Comparison of ENCODE assay signal across 1 cellular context in the genomic region with DNA sequence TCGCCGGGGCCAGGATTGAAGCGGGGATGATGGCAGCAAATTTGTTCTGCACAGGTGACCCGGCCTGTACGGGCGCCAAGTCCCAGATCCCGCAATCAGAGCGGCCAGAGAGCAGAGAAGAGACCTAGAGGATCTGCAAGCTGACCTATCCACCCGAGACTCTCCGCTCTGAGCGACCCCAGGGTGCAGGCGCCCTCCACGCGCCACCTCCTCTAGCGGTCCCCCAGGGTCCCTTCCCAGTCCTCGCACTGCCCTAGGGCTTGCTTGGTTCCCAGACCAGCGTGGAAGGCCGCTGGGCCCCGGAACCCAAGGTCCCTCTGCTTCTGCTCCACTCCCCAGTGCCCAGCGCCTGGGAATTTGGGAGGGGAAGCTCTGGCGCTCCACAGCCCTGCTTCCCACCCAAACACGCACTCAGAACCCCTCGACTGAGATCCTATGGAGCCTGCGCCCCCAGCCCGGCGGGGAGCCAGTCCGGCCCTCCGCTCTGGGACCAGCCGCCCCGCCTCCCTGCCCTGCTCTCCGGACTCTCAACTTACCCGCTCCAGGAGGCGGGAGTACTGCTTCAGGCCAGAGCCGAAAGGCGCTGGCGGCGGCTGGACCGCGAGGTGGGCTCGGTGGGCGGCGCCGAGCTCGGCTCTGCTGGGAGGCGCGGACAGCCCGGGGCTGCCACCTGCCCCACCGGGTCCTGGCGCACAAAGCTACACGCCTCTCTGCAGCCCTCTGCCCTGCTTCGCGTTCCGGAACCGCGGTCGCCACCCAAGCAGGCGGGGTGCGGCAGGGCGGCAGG.
TF ChIP-seq lines count a peak whose summit lies in the region.

No MANE protein-coding gene starts in this region.

TF ChIP-seq in HepG2, 621 proteins besides CTCF, POLR2A, EP300 and RAD21 (continued from another document and continues in another):
- TF ChIP-seq UBTF (CRISPR knock-in tag; IDR thresholded peaks at IDR 0.05) (peak; percentile 73), IRF1 (CRISPR knock-in tag; IDR thresholded peaks at IDR 0.05; ENCODE audit: low read depth) (no peak), RXRA (CRISPR knock-in tag; IDR thresholded peaks at IDR 0.05) (0 out of 2 replicates have a peak, but pooled peaks have one; percentile 19), SRSF4 (IDR thresholded peaks at IDR 0.05; ENCODE audit: low read depth, low read length, poor library complexity, severe bottlenecking) (no peak), ZNF382 (CRISPR knock-in tag; IDR thresholded peaks at IDR 0.05; ENCODE audit: borderline replicate concordance) (no peak), KDM4B (CRISPR knock-in tag; IDR thresholded peaks at IDR 0.05) (no peak), ZNF674 (CRISPR knock-in tag; IDR thresholded peaks at IDR 0.05; ENCODE audit: low read depth) (no peak), ZBTB7A (CRISPR knock-in tag; IDR thresholded peaks at IDR 0.05) (no peak), ZNF407 (CRISPR knock-in tag; IDR thresholded peaks at IDR 0.05; ENCODE audit: not compliant biosample characterization) (peak; percentile 21), SMAD3 (CRISPR knock-in tag; IDR thresholded peaks at IDR 0.05) (no peak), ZNF598 (CRISPR knock-in tag; IDR thresholded peaks at IDR 0.05; ENCODE audit: borderline replicate concordance) (no peak), ZSCAN20 (CRISPR knock-in tag; IDR thresholded peaks at IDR 0.05; ENCODE audit: borderline replicate concordance) (0 out of 2 replicates have a peak, but pooled peaks have one; percentile 7), ZFY (CRISPR knock-in tag; IDR thresholded peaks at IDR 0.05) (0 out of 2 replicates have a peak, but pooled peaks have one; percentile 32), KDM3A (CRISPR knock-in tag; IDR thresholded peaks at IDR 0.05; ENCODE audit: low read depth) (peak; percentile 56; the same call in 1 of the 2 replicates), ONECUT2 (CRISPR knock-in tag; IDR thresholded peaks at IDR 0.05) (no peak), LCORL (IDR thresholded peaks at IDR 0.05) (no peak), LCORL (CRISPR knock-in tag; IDR thresholded peaks at IDR 0.05) (0 out of 2 replicates have a peak, but pooled peaks have one; percentile 43), ZNF777 (CRISPR knock-in tag; IDR thresholded peaks at IDR 0.05) (peak; percentile 77), ATRX (CRISPR knock-in tag; IDR thresholded peaks at IDR 0.05; ENCODE audit: borderline replicate concordance) (no peak), ZNF7 (CRISPR knock-in tag; IDR thresholded peaks at IDR 0.05) (no peak), CBX2 (IDR thresholded peaks at IDR 0.05; ENCODE audit: low read depth, low read length) (no peak), CBX2 (CRISPR knock-in tag; IDR thresholded peaks at IDR 0.05; ENCODE audit: low read depth) (no peak), ZNF343 (CRISPR knock-in tag; IDR thresholded peaks at IDR 0.05) (no peak), ZNF501 (CRISPR knock-in tag; IDR thresholded peaks at IDR 0.05) (peak; percentile 50), HES4 (CRISPR knock-in tag; IDR thresholded peaks at IDR 0.05; ENCODE audit: borderline replicate concordance) (peak; percentile 65; the same call in 1 of the 2 replicates), GTF3A (CRISPR knock-in tag; conservative IDR thresholded peaks at IDR 0.05) (no peak), ZNF639 (CRISPR knock-in tag; conservative IDR thresholded peaks at IDR 0.05) (no peak), ZNF333 (CRISPR knock-in tag; IDR thresholded peaks at IDR 0.05; ENCODE audit: borderline replicate concordance) (no peak), MEIS2 (CRISPR knock-in tag; IDR thresholded peaks at IDR 0.05) (0 out of 2 replicates have a peak, but pooled peaks have one; percentile 19), ZIK1 (CRISPR knock-in tag; IDR thresholded peaks at IDR 0.05; ENCODE audit: borderline replicate concordance, low read depth) (0 out of 2 replicates have a peak, but pooled peaks have one; percentile 52)
- TF ChIP-seq, protein P1, sequence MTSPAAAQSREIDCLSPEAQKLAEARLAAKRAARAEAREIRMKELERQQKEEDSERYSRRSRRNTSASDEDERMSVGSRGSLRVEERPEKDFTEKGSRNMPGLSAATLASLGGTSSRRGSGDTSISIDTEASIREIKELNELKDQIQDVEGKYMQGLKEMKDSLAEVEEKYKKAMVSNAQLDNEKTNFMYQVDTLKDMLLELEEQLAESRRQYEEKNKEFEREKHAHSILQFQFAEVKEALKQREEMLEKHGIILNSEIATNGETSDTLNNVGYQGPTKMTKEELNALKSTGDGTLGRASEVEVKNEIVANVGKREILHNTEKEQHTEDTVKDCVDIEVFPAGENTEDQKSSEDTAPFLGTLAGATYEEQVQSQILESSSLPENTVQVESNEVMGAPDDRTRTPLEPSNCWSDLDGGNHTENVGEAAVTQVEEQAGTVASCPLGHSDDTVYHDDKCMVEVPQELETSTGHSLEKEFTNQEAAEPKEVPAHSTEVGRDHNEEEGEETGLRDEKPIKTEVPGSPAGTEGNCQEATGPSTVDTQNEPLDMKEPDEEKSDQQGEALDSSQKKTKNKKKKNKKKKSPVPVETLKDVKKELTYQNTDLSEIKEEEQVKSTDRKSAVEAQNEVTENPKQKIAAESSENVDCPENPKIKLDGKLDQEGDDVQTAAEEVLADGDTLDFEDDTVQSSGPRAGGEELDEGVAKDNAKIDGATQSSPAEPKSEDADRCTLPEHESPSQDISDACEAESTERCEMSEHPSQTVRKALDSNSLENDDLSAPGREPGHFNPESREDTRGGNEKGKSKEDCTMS (CRISPR knock-in tag; conservative IDR thresholded peaks at IDR 0.05) = 0 out of 2 replicates have a peak, but pooled peaks have one; percentile 8
- TF ChIP-seq, protein P2, sequence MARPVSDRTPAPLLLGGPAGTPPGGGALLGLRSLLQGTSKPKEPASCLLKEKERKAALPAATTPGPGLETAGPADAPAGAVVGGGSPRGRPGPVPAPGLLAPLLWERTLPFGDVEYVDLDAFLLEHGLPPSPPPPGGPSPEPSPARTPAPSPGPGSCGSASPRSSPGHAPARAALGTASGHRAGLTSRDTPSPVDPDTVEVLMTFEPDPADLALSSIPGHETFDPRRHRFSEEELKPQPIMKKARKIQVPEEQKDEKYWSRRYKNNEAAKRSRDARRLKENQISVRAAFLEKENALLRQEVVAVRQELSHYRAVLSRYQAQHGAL (CRISPR knock-in tag; IDR thresholded peaks at IDR 0.05; ENCODE audit: not compliant biosample characterization) = no peak
- TF ChIP-seq, protein P3, sequence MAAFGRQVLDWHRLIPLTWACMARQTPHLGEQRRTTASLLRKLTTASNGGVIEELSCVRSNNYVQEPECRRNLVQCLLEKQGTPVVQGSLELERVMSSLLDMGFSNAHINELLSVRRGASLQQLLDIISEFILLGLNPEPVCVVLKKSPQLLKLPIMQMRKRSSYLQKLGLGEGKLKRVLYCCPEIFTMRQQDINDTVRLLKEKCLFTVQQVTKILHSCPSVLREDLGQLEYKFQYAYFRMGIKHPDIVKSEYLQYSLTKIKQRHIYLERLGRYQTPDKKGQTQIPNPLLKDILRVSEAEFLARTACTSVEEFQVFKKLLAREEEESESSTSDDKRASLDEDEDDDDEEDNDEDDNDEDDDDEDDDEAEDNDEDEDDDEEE (CRISPR knock-in tag; IDR thresholded peaks at IDR 0.05) = peak; percentile 91
- TF ChIP-seq, protein P4, sequence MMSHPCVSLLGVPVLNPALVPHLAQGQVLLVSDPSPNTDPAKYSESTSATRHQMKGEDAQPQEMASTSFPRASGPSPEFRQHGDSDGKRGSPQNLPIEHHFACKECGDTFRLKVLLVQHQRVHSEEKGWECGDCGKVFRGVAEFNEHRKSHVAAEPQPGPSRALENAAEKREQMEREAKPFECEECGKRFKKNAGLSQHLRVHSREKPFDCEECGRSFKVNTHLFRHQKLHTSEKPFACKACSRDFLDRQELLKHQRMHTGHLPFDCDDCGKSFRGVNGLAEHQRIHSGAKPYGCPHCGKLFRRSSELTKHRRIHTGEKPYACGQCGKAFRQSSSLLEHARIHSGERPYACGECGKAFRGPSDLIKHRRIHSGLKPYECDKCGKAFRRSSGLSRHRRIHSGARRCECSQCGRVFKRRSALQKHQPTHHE (CRISPR knock-in tag; IDR thresholded peaks at IDR 0.05; ENCODE audit: borderline replicate concordance) = no peak
- TF ChIP-seq, protein P5, sequence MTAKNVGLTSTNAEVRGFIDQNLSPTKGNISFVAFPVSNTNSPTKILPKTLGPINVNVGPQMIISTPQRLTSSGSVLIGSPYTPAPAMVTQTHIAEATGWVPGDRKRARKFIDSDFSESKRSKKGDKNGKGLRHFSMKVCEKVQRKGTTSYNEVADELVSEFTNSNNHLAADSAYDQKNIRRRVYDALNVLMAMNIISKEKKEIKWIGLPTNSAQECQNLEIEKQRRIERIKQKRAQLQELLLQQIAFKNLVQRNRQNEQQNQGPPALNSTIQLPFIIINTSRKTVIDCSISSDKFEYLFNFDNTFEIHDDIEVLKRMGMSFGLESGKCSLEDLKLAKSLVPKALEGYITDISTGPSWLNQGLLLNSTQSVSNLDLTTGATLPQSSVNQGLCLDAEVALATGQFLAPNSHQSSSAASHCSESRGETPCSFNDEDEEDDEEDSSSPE (CRISPR knock-in tag; IDR thresholded peaks at IDR 0.05) = peak; percentile 54
